Comparison of ENCODE assay signal across 1 cellular context in the genomic region with DNA sequence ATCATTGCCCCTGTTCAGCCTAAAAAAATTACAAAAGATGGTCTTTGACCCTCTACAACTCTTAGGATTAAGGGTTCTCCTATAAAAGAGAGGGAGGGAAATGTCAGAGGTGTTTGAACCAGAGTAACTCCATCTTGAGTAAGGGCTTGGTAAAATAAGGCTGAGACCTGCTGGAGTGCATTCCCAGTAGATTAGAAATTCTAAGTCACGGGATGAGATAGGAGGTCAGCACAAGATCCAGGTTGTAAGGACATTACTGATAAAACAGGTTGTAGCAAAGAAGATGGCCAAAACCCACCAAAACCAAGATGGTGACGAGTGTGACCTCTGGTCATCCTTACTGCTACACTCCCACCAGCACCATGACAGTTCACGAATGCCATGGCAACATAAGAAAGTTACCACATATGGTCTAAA.
A peak's percentile ranks its signal among the peaks of the same experiment; 100 is the strongest.
TF ChIP-seq lines count a peak whose summit lies in the region.

No MANE protein-coding gene starts in this region.

TF ChIP-seq in K562, 482 proteins besides CTCF, POLR2A, EP300 and RAD21 (continued from another document and continues in another):
- no peak for TF ChIP-seq CTBP1 (IDR thresholded peaks at IDR 0.05; ENCODE audit: borderline replicate concordance)
- TF ChIP-seq, protein P1, sequence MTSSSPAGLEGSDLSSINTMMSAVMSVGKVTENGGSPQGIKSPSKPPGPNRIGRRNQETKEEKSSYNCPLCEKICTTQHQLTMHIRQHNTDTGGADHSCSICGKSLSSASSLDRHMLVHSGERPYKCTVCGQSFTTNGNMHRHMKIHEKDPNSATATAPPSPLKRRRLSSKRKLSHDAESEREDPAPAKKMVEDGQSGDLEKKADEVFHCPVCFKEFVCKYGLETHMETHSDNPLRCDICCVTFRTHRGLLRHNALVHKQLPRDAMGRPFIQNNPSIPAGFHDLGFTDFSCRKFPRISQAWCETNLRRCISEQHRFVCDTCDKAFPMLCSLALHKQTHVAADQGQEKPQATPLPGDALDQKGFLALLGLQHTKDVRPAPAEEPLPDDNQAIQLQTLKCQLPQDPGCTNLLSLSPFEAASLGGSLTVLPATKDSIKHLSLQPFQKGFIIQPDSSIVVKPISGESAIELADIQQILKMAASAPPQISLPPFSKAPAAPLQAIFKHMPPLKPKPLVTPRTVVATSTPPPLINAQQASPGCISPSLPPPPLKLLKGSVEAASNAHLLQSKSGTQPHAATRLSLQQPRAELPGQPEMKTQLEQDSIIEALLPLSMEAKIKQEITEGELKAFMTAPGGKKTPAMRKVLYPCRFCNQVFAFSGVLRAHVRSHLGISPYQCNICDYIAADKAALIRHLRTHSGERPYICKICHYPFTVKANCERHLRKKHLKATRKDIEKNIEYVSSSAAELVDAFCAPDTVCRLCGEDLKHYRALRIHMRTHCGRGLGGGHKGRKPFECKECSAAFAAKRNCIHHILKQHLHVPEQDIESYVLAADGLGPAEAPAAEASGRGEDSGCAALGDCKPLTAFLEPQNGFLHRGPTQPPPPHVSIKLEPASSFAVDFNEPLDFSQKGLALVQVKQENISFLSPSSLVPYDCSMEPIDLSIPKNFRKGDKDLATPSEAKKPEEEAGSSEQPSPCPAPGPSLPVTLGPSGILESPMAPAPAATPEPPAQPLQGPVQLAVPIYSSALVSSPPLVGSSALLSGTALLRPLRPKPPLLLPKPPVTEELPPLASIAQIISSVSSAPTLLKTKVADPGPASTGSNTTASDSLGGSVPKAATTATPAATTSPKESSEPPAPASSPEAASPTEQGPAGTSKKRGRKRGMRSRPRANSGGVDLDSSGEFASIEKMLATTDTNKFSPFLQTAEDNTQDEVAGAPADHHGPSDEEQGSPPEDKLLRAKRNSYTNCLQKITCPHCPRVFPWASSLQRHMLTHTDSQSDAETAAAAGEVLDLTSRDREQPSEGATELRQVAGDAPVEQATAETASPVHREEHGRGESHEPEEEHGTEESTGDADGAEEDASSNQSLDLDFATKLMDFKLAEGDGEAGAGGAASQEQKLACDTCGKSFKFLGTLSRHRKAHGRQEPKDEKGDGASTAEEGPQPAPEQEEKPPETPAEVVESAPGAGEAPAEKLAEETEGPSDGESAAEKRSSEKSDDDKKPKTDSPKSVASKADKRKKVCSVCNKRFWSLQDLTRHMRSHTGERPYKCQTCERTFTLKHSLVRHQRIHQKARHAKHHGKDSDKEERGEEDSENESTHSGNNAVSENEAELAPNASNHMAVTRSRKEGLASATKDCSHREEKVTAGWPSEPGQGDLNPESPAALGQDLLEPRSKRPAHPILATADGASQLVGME (CRISPR knock-in tag; IDR thresholded peaks at IDR 0.05) = peak; percentile 80; the same call in 1 of the 2 replicates
- TF ChIP-seq, protein P2, sequence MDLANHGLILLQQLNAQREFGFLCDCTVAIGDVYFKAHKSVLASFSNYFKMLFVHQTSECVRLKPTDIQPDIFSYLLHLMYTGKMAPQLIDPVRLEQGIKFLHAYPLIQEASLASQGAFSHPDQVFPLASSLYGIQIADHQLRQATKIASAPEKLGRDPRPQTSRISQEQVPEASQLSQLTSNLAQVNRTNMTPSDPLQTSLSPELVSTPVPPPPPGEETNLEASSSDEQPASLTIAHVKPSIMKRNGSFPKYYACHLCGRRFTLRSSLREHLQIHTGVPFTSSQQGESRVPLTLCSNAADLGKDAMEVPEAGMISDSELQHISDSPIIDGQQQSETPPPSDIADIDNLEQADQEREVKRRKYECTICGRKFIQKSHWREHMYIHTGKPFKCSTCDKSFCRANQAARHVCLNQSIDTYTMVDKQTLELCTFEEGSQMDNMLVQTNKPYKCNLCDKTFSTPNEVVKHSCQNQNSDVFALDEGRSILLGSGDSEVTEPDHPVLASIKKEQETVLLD (IDR thresholded peaks at IDR 0.05) = peak; percentile 30; the same call in 1 of the 2 replicates
- peak; percentile 98 for TF ChIP-seq PYGO2 (tag; IDR thresholded peaks at IDR 0.05)
- peak; percentile 91; the same call in 1 of the 2 replicates for TF ChIP-seq ZNF133 (CRISPR knock-in tag; IDR thresholded peaks at IDR 0.05)
- TF ChIP-seq, protein P3, sequence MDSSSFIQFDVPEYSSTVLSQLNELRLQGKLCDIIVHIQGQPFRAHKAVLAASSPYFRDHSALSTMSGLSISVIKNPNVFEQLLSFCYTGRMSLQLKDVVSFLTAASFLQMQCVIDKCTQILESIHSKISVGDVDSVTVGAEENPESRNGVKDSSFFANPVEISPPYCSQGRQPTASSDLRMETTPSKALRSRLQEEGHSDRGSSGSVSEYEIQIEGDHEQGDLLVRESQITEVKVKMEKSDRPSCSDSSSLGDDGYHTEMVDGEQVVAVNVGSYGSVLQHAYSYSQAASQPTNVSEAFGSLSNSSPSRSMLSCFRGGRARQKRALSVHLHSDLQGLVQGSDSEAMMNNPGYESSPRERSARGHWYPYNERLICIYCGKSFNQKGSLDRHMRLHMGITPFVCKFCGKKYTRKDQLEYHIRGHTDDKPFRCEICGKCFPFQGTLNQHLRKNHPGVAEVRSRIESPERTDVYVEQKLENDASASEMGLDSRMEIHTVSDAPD (CRISPR knock-in tag; IDR thresholded peaks at IDR 0.05) = peak; percentile 96
- TF ChIP-seq TGIF2 (CRISPR knock-in tag; IDR thresholded peaks at IDR 0.05) = no peak
- peak; percentile 89 for TF ChIP-seq NFXL1 (CRISPR knock-in tag; IDR thresholded peaks at IDR 0.05)
- peak; percentile 82 for TF ChIP-seq ZNF134 (CRISPR knock-in tag; conservative IDR thresholded peaks at IDR 0.05)
- peak; percentile 83 for TF ChIP-seq ETV1 (tag; conservative IDR thresholded peaks at IDR 0.05; ENCODE audit: low read depth)
- TF ChIP-seq, protein P4, sequence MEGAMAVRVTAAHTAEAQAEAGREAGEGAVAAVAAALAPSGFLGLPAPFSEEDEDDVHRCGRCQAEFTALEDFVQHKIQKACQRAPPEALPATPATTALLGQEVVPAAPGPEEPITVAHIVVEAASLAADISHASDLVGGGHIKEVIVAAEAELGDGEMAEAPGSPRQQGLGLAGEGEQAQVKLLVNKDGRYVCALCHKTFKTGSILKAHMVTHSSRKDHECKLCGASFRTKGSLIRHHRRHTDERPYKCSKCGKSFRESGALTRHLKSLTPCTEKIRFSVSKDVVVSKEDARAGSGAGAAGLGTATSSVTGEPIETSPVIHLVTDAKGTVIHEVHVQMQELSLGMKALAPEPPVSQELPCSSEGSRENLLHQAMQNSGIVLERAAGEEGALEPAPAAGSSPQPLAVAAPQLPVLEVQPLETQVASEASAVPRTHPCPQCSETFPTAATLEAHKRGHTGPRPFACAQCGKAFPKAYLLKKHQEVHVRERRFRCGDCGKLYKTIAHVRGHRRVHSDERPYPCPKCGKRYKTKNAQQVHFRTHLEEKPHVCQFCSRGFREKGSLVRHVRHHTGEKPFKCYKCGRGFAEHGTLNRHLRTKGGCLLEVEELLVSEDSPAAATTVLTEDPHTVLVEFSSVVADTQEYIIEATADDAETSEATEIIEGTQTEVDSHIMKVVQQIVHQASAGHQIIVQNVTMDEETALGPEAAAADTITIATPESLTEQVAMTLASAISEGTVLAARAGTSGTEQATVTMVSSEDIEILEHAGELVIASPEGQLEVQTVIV (CRISPR knock-in tag; IDR thresholded peaks at IDR 0.05; ENCODE audit: borderline replicate concordance) = peak; percentile 75; the same call in 1 of the 2 replicates
- TF ChIP-seq, protein P5, sequence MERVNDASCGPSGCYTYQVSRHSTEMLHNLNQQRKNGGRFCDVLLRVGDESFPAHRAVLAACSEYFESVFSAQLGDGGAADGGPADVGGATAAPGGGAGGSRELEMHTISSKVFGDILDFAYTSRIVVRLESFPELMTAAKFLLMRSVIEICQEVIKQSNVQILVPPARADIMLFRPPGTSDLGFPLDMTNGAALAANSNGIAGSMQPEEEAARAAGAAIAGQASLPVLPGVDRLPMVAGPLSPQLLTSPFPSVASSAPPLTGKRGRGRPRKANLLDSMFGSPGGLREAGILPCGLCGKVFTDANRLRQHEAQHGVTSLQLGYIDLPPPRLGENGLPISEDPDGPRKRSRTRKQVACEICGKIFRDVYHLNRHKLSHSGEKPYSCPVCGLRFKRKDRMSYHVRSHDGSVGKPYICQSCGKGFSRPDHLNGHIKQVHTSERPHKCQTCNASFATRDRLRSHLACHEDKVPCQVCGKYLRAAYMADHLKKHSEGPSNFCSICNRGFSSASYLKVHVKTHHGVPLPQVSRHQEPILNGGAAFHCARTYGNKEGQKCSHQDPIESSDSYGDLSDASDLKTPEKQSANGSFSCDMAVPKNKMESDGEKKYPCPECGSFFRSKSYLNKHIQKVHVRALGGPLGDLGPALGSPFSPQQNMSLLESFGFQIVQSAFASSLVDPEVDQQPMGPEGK (CRISPR knock-in tag; IDR thresholded peaks at IDR 0.05; ENCODE audit: borderline replicate concordance) = peak; percentile 56; the same call in 1 of the 2 replicates
- TF ChIP-seq DDX20 (tag; IDR thresholded peaks at IDR 0.05; ENCODE audit: low read depth) = peak; percentile 98
- peak; percentile 87 for TF ChIP-seq ZNF239 (CRISPR knock-in tag; IDR thresholded peaks at IDR 0.05)
- TF ChIP-seq ZNF584 (CRISPR knock-in tag; IDR thresholded peaks at IDR 0.05; ENCODE audit: low read depth) = peak; percentile 99
- TF ChIP-seq BRD4 (IDR thresholded peaks at IDR 0.05) = no peak
- peak; percentile 100 for TF ChIP-seq DMBX1 (CRISPR knock-in tag; IDR thresholded peaks at IDR 0.05; ENCODE audit: borderline replicate concordance)
- peak; percentile 73 for TF ChIP-seq KLF1 (tag; IDR thresholded peaks at IDR 0.05)
- TF ChIP-seq ZNF41 (CRISPR knock-in tag; conservative IDR thresholded peaks at IDR 0.05) = peak; percentile 95
- TF ChIP-seq ZNF586 (CRISPR knock-in tag; conservative IDR thresholded peaks at IDR 0.05) = peak; percentile 88
- TF ChIP-seq MAZ (CRISPR knock-in tag; conservative IDR thresholded peaks at IDR 0.05 in 1 of 2, IDR thresholded peaks at IDR 0.05 in 1 of 2) = peak in 1 of 2 experiments; percentile 79; a peak in 2 of 4 replicates
- TF ChIP-seq ZNF324 (CRISPR knock-in tag; IDR thresholded peaks at IDR 0.05) = peak; percentile 75
- peak; percentile 33; the same call in 1 of the 2 replicates for TF ChIP-seq POLR2H (tag; IDR thresholded peaks at IDR 0.05; ENCODE audit: low read depth)
- TF ChIP-seq, protein P6, sequence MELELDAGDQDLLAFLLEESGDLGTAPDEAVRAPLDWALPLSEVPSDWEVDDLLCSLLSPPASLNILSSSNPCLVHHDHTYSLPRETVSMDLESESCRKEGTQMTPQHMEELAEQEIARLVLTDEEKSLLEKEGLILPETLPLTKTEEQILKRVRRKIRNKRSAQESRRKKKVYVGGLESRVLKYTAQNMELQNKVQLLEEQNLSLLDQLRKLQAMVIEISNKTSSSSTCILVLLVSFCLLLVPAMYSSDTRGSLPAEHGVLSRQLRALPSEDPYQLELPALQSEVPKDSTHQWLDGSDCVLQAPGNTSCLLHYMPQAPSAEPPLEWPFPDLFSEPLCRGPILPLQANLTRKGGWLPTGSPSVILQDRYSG (tag; conservative IDR thresholded peaks at IDR 0.05; ENCODE audit: low read depth) = peak; percentile 99
- TF ChIP-seq ESRRB (CRISPR knock-in tag; IDR thresholded peaks at IDR 0.05; ENCODE audit: borderline replicate concordance) = no peak
- peak; percentile 98 for TF ChIP-seq MECOM (CRISPR knock-in tag; IDR thresholded peaks at IDR 0.05)
- TF ChIP-seq MCM7 (IDR thresholded peaks at IDR 0.05) = no peak
- peak; percentile 51; the same call in 1 of the 2 replicates for TF ChIP-seq CAMTA2 (CRISPR knock-in tag; conservative IDR thresholded peaks at IDR 0.05)
- no peak for TF ChIP-seq SIRT6 (IDR thresholded peaks at IDR 0.05; ENCODE audit: low read depth, low read length)
- TF ChIP-seq, protein P7, sequence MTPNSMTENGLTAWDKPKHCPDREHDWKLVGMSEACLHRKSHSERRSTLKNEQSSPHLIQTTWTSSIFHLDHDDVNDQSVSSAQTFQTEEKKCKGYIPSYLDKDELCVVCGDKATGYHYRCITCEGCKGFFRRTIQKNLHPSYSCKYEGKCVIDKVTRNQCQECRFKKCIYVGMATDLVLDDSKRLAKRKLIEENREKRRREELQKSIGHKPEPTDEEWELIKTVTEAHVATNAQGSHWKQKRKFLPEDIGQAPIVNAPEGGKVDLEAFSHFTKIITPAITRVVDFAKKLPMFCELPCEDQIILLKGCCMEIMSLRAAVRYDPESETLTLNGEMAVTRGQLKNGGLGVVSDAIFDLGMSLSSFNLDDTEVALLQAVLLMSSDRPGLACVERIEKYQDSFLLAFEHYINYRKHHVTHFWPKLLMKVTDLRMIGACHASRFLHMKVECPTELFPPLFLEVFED (CRISPR knock-in tag; conservative IDR thresholded peaks at IDR 0.05) = peak; percentile 89
- TF ChIP-seq, protein P8, sequence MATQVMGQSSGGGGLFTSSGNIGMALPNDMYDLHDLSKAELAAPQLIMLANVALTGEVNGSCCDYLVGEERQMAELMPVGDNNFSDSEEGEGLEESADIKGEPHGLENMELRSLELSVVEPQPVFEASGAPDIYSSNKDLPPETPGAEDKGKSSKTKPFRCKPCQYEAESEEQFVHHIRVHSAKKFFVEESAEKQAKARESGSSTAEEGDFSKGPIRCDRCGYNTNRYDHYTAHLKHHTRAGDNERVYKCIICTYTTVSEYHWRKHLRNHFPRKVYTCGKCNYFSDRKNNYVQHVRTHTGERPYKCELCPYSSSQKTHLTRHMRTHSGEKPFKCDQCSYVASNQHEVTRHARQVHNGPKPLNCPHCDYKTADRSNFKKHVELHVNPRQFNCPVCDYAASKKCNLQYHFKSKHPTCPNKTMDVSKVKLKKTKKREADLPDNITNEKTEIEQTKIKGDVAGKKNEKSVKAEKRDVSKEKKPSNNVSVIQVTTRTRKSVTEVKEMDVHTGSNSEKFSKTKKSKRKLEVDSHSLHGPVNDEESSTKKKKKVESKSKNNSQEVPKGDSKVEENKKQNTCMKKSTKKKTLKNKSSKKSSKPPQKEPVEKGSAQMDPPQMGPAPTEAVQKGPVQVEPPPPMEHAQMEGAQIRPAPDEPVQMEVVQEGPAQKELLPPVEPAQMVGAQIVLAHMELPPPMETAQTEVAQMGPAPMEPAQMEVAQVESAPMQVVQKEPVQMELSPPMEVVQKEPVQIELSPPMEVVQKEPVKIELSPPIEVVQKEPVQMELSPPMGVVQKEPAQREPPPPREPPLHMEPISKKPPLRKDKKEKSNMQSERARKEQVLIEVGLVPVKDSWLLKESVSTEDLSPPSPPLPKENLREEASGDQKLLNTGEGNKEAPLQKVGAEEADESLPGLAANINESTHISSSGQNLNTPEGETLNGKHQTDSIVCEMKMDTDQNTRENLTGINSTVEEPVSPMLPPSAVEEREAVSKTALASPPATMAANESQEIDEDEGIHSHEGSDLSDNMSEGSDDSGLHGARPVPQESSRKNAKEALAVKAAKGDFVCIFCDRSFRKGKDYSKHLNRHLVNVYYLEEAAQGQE (CRISPR knock-in tag; IDR thresholded peaks at IDR 0.05; ENCODE audit: low read depth) = no peak
- TF ChIP-seq JUND (IDR thresholded peaks at IDR 0.05; ENCODE audit: borderline replicate concordance, low read depth, low read length) = no peak
- TF ChIP-seq JUND (tag; IDR thresholded peaks at IDR 0.05; ENCODE audit: borderline replicate concordance, low read depth, low read length) = peak; percentile 84; the same call in 2 of the 3 replicates
- peak; percentile 96 for TF ChIP-seq NR2F6 (CRISPR knock-in tag; IDR thresholded peaks at IDR 0.05)
- peak; percentile 94 for TF ChIP-seq KDM2B (CRISPR knock-in tag; IDR thresholded peaks at IDR 0.05)
- 0 out of 2 replicates have a peak, but pooled peaks have one; percentile 64 for TF ChIP-seq ZNF444 (CRISPR knock-in tag; IDR thresholded peaks at IDR 0.05)
- peak; percentile 74; the same call in 1 of the 2 replicates for TF ChIP-seq KLF10 (CRISPR knock-in tag; IDR thresholded peaks at IDR 0.05)
